Comparison of ENCODE assay signal across 8 cellular contexts in genomic region chr4:75630932-75631320, GRCh38. TPM values are rescaled to one million over a fixed set of nuclear protein-coding genes. Genes with fewer than 3 reads are reported as not detected.
A peak's percentile ranks its signal among the peaks of the same experiment; 100 is the strongest.
DNase-seq lines count a peak whose midpoint lies in the region; ATAC-seq, FAIRE-seq and TF ChIP-seq lines count a peak whose summit lies in the region.

No MANE protein-coding gene starts in this region.

- WGBS in liver: 73% methylated on average over 9 of the region's 9 CpGs
- WGBS in HepG2 (ENCODE audit: low lambda C conversion rate): 79% methylated on average over 9 of the region's 9 CpGs

- no peak overlapping the region for H3K9ac ChIP-seq in liver (ENCODE audit: low read depth in 1 of 2, low read length in 2 of 2)
- H3K9ac ChIP-seq in HepG2 (ENCODE audit: insufficient read depth, low read depth, low read length): no peak overlapping the region
- peak overlapping the region; percentile 69 for H3K9ac ChIP-seq in muscle layer of colon (ENCODE audit: low read length)

- H3K79me2 ChIP-seq in HepG2 (ENCODE audit: insufficient read depth, low read length): no peaks in the 10 kb centered on the region

- no peak for DNase-seq in HepG2 (ENCODE audit: low spot score)
- DNase-seq in ecto neural progenitor cell (ENCODE audit: low spot score): peak; percentile 43
- DNase-seq in vagina (ENCODE audit: extremely low spot score in 2 of 2): no peak
- DNase-seq in GM10248 (ENCODE audit: extremely low spot score): no peak
- DNase-seq in NCI-H2171 (lab: John Stamatoyannopoulos, UW): no peak

- peaks cover 2 to 8% (median 5%) of the 10 kb centered on the region in 4 donors for H3K4me1 ChIP-seq in liver (ENCODE audit: control insufficient read depth in 4 of 4, insufficient read depth in 4 of 4, low read length in 3 of 4)
- H3K4me1 ChIP-seq in HepG2 (ENCODE audit: insufficient read depth, low read length): no peaks in the 10 kb centered on the region
- H3K4me1 ChIP-seq in muscle layer of colon (ENCODE audit: insufficient read depth, low read length): peaks cover 9% of the 10 kb centered on the region
- H3K4me1 ChIP-seq in vagina: no peaks in the 10 kb centered on the region

- CTCF ChIA-PET in HepG2 (lab: Yijun Ruan, JAX; ENCODE audit: low intra/inter-chr PET ratio, low total read pairs): no interaction called here
- CTCF ChIA-PET in GM10248 (lab: Yijun Ruan, JAX): interaction anchor here (1.5 to 1.7 kb wide), 2 partner anchors 16 to 79 kb away, joined by 3 to 4 read pairs; no protein-coding TSS in a partner anchor

- H2AFZ ChIP-seq in HepG2 (ENCODE audit: low read length): no peak overlapping the region

- no TSS peak for BruUV-seq in HepG2 (replicated peaks; lab: Mats Ljungman, UMichigan)

- H3K27ac ChIP-seq in liver (ENCODE audit: low read depth in 1 of 2, low read length in 2 of 2): no peak overlapping the region
- no peak overlapping the region for H3K27ac ChIP-seq in HepG2 (ENCODE audit: extremely low read length, insufficient read depth, low read length)
- H3K27ac ChIP-seq in muscle layer of colon (ENCODE audit: low read depth, low read length): no peak overlapping the region
- peak overlapping the region; percentile 14 for H3K27ac ChIP-seq in vagina

- H3K4me2 ChIP-seq in HepG2 (ENCODE audit: low read depth, low read length): no peak overlapping the region

- ATAC-seq in HepG2: no peak
- ATAC-seq in GM18909 (IDR thresholded peaks at IDR 0.05; ENCODE audit: poor library complexity, unreplicated experiment): no peak

- in situ Hi-C loops in HepG2 (cut with HindIII; ENCODE audit: extremely low pct_ligation_motif_present, low pct_unique_long_range_greater_than_20kb): no loop called here

- H3K36me3 ChIP-seq in liver (ENCODE audit: control insufficient read depth in 4 of 4, insufficient read depth in 3 of 4, low read depth in 1 of 4, low read length in 3 of 4): no peaks in the 10 kb centered on the region
- H3K36me3 ChIP-seq in HepG2 (replicated peaks in 1 of 2; ENCODE audit: control insufficient read depth in 1 of 2, insufficient read depth in 2 of 2, low read length in 2 of 2): no peaks in the 10 kb centered on the region
- no peaks in the 10 kb centered on the region for H3K36me3 ChIP-seq in muscle layer of colon (ENCODE audit: insufficient read depth, low read length)
- H3K36me3 ChIP-seq in vagina: no peaks in the 10 kb centered on the region

- intact Hi-C loops in HepG2 (cut with micrococcal nuclease; ENCODE audit: unreplicated experiment): no loop called here
- intact Hi-C loops in vagina (cut with DNase I): no loop called here

- no peak for TF ChIP-seq EP300 in HepG2 (IDR thresholded peaks at IDR 0.05; ENCODE audit: low read depth in 2 of 2, low read length in 2 of 2)
- no peak for TF ChIP-seq EP300 in HepG2 (CRISPR knock-in tag; IDR thresholded peaks at IDR 0.05; ENCODE audit: borderline replicate concordance)

- TF ChIP-seq POLR2A in HepG2 (IDR thresholded peaks at IDR 0.05; ENCODE audit: insufficient read depth in 1 of 2, low read depth in 2 of 2, low read length in 2 of 2): no peak
- TF ChIP-seq POLR2A in vagina (IDR thresholded peaks at IDR 0.05): no peak

- no peaks in the 10 kb centered on the region for H3K27me3 ChIP-seq in liver (ENCODE audit: control insufficient read depth in 4 of 4, insufficient read depth in 4 of 4, low read length in 3 of 4)
- H3K27me3 ChIP-seq in HepG2 (ENCODE audit: control insufficient read depth in 1 of 2, insufficient read depth in 2 of 2, low read length in 2 of 2): no peaks in the 10 kb centered on the region; a peak in 1 of 5 replicates
- no peaks in the 10 kb centered on the region for H3K27me3 ChIP-seq in muscle layer of colon (ENCODE audit: control insufficient read depth in 1 of 2, insufficient read depth in 2 of 2, low read length in 2 of 2)
- H3K27me3 ChIP-seq in vagina: no peaks in the 10 kb centered on the region

- TF ChIP-seq RAD21 in liver (IDR thresholded peaks at IDR 0.05) (no peak), HepG2 (CRISPR knock-in tag; IDR thresholded peaks at IDR 0.05) (no peak)

- no peaks in the 10 kb centered on the region for H3K9me3 ChIP-seq in liver (ENCODE audit: control insufficient read depth in 4 of 4, low read length in 3 of 4)
- H3K9me3 ChIP-seq in HepG2 (ENCODE audit: low read length): no peaks in the 10 kb centered on the region
- no peaks in the 10 kb centered on the region for H3K9me3 ChIP-seq in muscle layer of colon (ENCODE audit: low read length)
- no peaks in the 10 kb centered on the region for H3K9me3 ChIP-seq in vagina

- no peaks in the 10 kb centered on the region for H4K20me1 ChIP-seq in HepG2 (ENCODE audit: insufficient read depth, low read length)

- H3K4me3 ChIP-seq in liver (ENCODE audit: low read depth in 1 of 3, low read length in 3 of 3) (peak overlapping the region in 2 of 3 donors; percentile 22 to 35), HepG2 (replicated peaks in 1 of 3; ENCODE audit: insufficient read depth in 1 of 3, low read depth in 2 of 3, low read length in 3 of 3) (no peak overlapping the region), muscle layer of colon (ENCODE audit: low read depth in 1 of 2, low read length in 2 of 2) (peak overlapping the region; percentile 51 to 99), vagina (peak overlapping the region; percentile 49 to 61)

- FAIRE-seq in HepG2 (lab: Jason Lieb, UNC): no peak

- POLR2A ChIA-PET in HepG2 (lab: Yijun Ruan, JAX) (no interaction called here), GM10248 (lab: Yijun Ruan, JAX) (no interaction called here)

- TF ChIP-seq CTCF in liver (IDR thresholded peaks at IDR 0.05; ENCODE audit: low read depth, low read length, missing input control) (no peak), HepG2 (CRISPR knock-in tag; IDR thresholded peaks at IDR 0.05) (no peak), vagina (IDR thresholded peaks at IDR 0.05) (no peak), GM10248 (IDR thresholded peaks at IDR 0.05; ENCODE audit: control extremely low read depth, extremely low read depth, low read depth, missing control alignments) (no peak)

TF ChIP-seq in liver, 16 proteins besides CTCF, POLR2A, EP300 and RAD21 (continues in another document):
- no peak for TF ChIP-seq FOXA2 (IDR thresholded peaks at IDR 0.05)
- TF ChIP-seq GABPA (IDR thresholded peaks at IDR 0.05 in 1 of 2, conservative IDR thresholded peaks at IDR 0.05 in 1 of 2): no peak
- TF ChIP-seq HNF4A (conservative IDR thresholded peaks at IDR 0.05): no peak

TF ChIP-seq in HepG2, 621 proteins besides CTCF, POLR2A, EP300 and RAD21 (continues in another document):
- TF ChIP-seq ZNF143 (CRISPR knock-in tag; IDR thresholded peaks at IDR 0.05): no peak

RNA-seq across cellular contexts. Expression of gene CDKL2, which starts 0.6 kb away (rescaled TPM):
- total RNA-seq in liver (under 1 TPM; 0.08 to 0.14 TPM), HepG2 (2016; rRNA removed; fragmentation: Illumina TruSeq; extraction: Trizol) (not detected in 2 replicates), vagina (0.74 TPM)
- polyA plus RNA-seq in liver (under 1 TPM in 1 of 2 donors, not detected in 1; 0.02 TPM), HepG2 (2011; rRNA removed) (not detected in 2 replicates)
- total RNA-seq in HepG2 (2016; cell fraction: cytosol; rRNA removed; fragmentation: Illumina TruSeq; extraction: Trizol; ENCODE audit: low read depth): not detected in 2 replicates
- not detected in 2 replicates for total RNA-seq in HepG2 (2016; cell fraction: insoluble cytoplasmic fraction; rRNA removed; fragmentation: Illumina TruSeq; extraction: Trizol)
- not detected in 2 replicates for total RNA-seq in HepG2 (2016; cell fraction: membrane; rRNA removed; fragmentation: Illumina TruSeq; extraction: Trizol)
- total RNA-seq in HepG2 (2016; cell fraction: nucleus; rRNA removed; fragmentation: Illumina TruSeq; extraction: Trizol): not detected in 2 replicates
- not detected in 2 replicates for polyA plus RNA-seq in HepG2 (2011; cell fraction: cytosol; rRNA removed)
- not detected in 2 replicates for polyA plus RNA-seq in HepG2 (2011; cell fraction: nucleus; rRNA removed)
- not detected in 2 replicates for polyA plus RNA-seq in HepG2 (2012)
- not detected in 2 replicates for polyA plus RNA-seq in HepG2 (2016; cell fraction: cytosol; fragmentation: Illumina TruSeq; extraction: Trizol; ENCODE audit: low read depth)
- not detected in 2 replicates for polyA plus RNA-seq in HepG2 (2016; cell fraction: insoluble cytoplasmic fraction; fragmentation: Illumina TruSeq; extraction: Trizol; ENCODE audit: low read depth)
- polyA plus RNA-seq in HepG2 (2016; cell fraction: membrane; fragmentation: Illumina TruSeq; extraction: Trizol; ENCODE audit: low read depth): not detected in 2 replicates
- polyA plus RNA-seq in HepG2 (2016; cell fraction: nucleus; fragmentation: Illumina TruSeq; extraction: Trizol; ENCODE audit: insufficient read depth, low read depth): not detected in 2 replicates
- not detected in 2 replicates for polyA minus RNA-seq in HepG2 (2011; rRNA and poly(A)+ RNA removed; ENCODE audit: low replicate concordance)
- not detected in 2 replicates for polyA minus RNA-seq in HepG2 (2011; cell fraction: cytosol; rRNA and poly(A)+ RNA removed)
- polyA minus RNA-seq in HepG2 (2011; cell fraction: nucleus; rRNA and poly(A)+ RNA removed): not detected in 2 replicates

RNA-seq across cellular contexts. Expression of gene G3BP2, which starts 42.3 kb away (rescaled TPM):
- 10 to 100 TPM; 77.3 to 81.6 TPM for total RNA-seq in liver
- 10 to 100 TPM; 15.7 to 32.9 TPM for polyA plus RNA-seq in liver
- 179 and 316 TPM in 2 replicates for total RNA-seq in HepG2 (2016; rRNA removed; fragmentation: Illumina TruSeq; extraction: Trizol)
- 11.2 and 19.7 TPM in 2 replicates for total RNA-seq in HepG2 (2016; cell fraction: cytosol; rRNA removed; fragmentation: Illumina TruSeq; extraction: Trizol; ENCODE audit: low read depth)
- 189 and 305 TPM in 2 replicates for total RNA-seq in HepG2 (2016; cell fraction: insoluble cytoplasmic fraction; rRNA removed; fragmentation: Illumina TruSeq; extraction: Trizol)
- total RNA-seq in HepG2 (2016; cell fraction: membrane; rRNA removed; fragmentation: Illumina TruSeq; extraction: Trizol): 43.1 and 44.4 TPM in 2 replicates
- total RNA-seq in HepG2 (2016; cell fraction: nucleus; rRNA removed; fragmentation: Illumina TruSeq; extraction: Trizol): 111 and 112 TPM in 2 replicates
- polyA plus RNA-seq in HepG2 (2011; rRNA removed): 45.9 and 51.7 TPM in 2 replicates
- 27.1 and 46.8 TPM in 2 replicates for polyA plus RNA-seq in HepG2 (2011; cell fraction: cytosol; rRNA removed)
- polyA plus RNA-seq in HepG2 (2011; cell fraction: nucleus; rRNA removed): 15.9 and 17.2 TPM in 2 replicates
- 70.5 and 76.8 TPM in 2 replicates for polyA plus RNA-seq in HepG2 (2012)
- 5.2 and 5.9 TPM in 2 replicates for polyA plus RNA-seq in HepG2 (2016; cell fraction: cytosol; fragmentation: Illumina TruSeq; extraction: Trizol; ENCODE audit: low read depth)
- 205 and 220 TPM in 2 replicates for polyA plus RNA-seq in HepG2 (2016; cell fraction: insoluble cytoplasmic fraction; fragmentation: Illumina TruSeq; extraction: Trizol; ENCODE audit: low read depth)
- polyA plus RNA-seq in HepG2 (2016; cell fraction: membrane; fragmentation: Illumina TruSeq; extraction: Trizol; ENCODE audit: low read depth): 17.8 and 19.9 TPM in 2 replicates
- polyA plus RNA-seq in HepG2 (2016; cell fraction: nucleus; fragmentation: Illumina TruSeq; extraction: Trizol; ENCODE audit: insufficient read depth, low read depth): 75.9 and 78.7 TPM in 2 replicates
- polyA minus RNA-seq in HepG2 (2011; rRNA and poly(A)+ RNA removed; ENCODE audit: low replicate concordance): 31.2 and 31.4 TPM in 2 replicates
- polyA minus RNA-seq in HepG2 (2011; cell fraction: cytosol; rRNA and poly(A)+ RNA removed): 69.6 and 72.0 TPM in 2 replicates
- 61.0 and 82.1 TPM in 2 replicates for polyA minus RNA-seq in HepG2 (2011; cell fraction: nucleus; rRNA and poly(A)+ RNA removed)
- 53.5 TPM for total RNA-seq in vagina

Comparison
In these comparisons a context has a peak if more than half of its experiments do, and no peak if none do; other contexts are left out.
1. H3K4me3 ChIP-seq: peak in liver (2 of 3), muscle layer of colon (2 of 2) and vagina (2 of 2); none in HepG2 (0 of 3).